Comparison of ENCODE assay signal across 8 cellular contexts in the genomic region with DNA sequence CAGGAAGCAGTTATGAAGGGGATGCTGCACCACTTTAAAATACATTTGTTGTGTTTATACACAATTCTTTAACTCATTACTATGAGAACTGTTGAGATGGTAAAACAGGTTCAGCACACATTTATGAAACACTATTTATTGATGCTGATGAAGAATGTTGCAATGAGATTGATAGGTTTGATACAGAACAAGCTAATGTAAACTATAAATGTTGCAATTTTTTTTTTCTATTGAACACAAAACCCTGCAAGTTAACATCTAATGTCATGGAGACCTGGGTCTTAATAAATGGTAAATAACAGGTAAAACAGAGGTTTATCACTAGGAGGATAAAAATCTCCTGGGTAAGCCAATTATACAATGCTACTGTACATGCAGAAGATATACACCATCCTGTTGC.
"Had no signal": no experiment of that assay in that cellular context is flagged by ENCODE, and none has a peak within 500 bp of the region (broad histone marks: within the 10 kb centered on the region; RNA-seq: fewer than 3 reads in every experiment).

No MANE protein-coding gene starts in this region.

- ATAC-seq: GM12878 had no signal

- FAIRE-seq: G401.6, GM12878, GM12891, GM12892, GM18507, GM19239 had no signal

- H3K4me3 ChIP-seq: GM12878 had no signal

- DNase-seq: GDM1, GF-D8 had no signal
